In genomic region chr12:50928392-50928791, GRCh38 we compare ENCODE assay signal across 13 cellular contexts. TPM values are rescaled to one million over a fixed set of nuclear protein-coding genes. Genes with fewer than 3 reads are reported as not detected.
DNase-seq lines count a peak whose midpoint lies in the region; ATAC-seq and TF ChIP-seq lines count a peak whose summit lies in the region.
"Had no signal": no experiment of that assay in that cellular context is flagged by ENCODE, and none has a peak within 500 bp of the region (broad histone marks: within the 10 kb centered on the region; RNA-seq: fewer than 3 reads in every experiment).

No MANE protein-coding gene starts in this region.

- H3K79me2 ChIP-seq in mesendoderm (ENCODE audit: control insufficient read depth, insufficient read depth, low read length) = no peaks in the 10 kb centered on the region

- H3K9me3 ChIP-seq in HAP-1 (no peaks in the 10 kb centered on the region), suprapubic skin (no peaks in the 10 kb centered on the region)

- no peak for TF ChIP-seq CTCF in brain (conservative IDR thresholded peaks at IDR 0.05)
- TF ChIP-seq CTCF in suprapubic skin (IDR thresholded peaks at IDR 0.05) = no peak

- H2BK15ac ChIP-seq in mesendoderm (replicated peaks; ENCODE audit: low read depth) = no peak overlapping the region

- H3K4ac ChIP-seq in mesendoderm (ENCODE audit: low read depth, low read length) = no peak overlapping the region

- no peak overlapping the region for H3K18ac ChIP-seq in mesendoderm (ENCODE audit: low read length)

- H3K4me3 Mint-ChIP-seq in brain = peak overlapping the region in 4 of 5 experiments; percentile 80 to 96 (median 92)

- no peaks in the 10 kb centered on the region for H3K79me1 ChIP-seq in mesendoderm (ENCODE audit: low read length)

- no peak overlapping the region for H4K5ac ChIP-seq in mesendoderm (ENCODE audit: low read length)

- H3K4me1 ChIP-seq in HAP-1 = peaks cover 31% of the 10 kb centered on the region
- H3K4me1 ChIP-seq in suprapubic skin = peaks cover 51% of the 10 kb centered on the region
- H3K4me1 ChIP-seq in mesendoderm (ENCODE audit: control insufficient read depth, low read depth, low read length) = peaks cover 4% of the 10 kb centered on the region

- H3K4me3 ChIP-seq in HAP-1 = 0 out of 2 replicates have a peak overlapping the region, but pooled peaks have one; percentile 5
- peak overlapping the region; percentile 78 for H3K4me3 ChIP-seq in suprapubic skin
- H3K4me3 ChIP-seq in mesendoderm (ENCODE audit: low read length) = no peak overlapping the region

- DNase-seq in HAP-1 (ENCODE audit: low spot score in 2 of 2) (peak; percentile 20 to 72), medulla oblongata (ENCODE audit: extremely low spot score) (peak; percentile 27), suprapubic skin (ENCODE audit: low spot score in 2 of 2) (no peak), activated T-cell treated with anti-CD3 and anti-CD28 coated beads for 4 hours (no peak), mesendoderm (no peak)
- no peak for DNase-seq in NK-92 treated with Interleukin-12 subunit alpha and Interleukin-12 subunit beta, amount 100 ng/mL, for 24 hours (lab: John Stamatoyannopoulos, UW)
- DNase-seq: activated gamma-delta T cell treated with Interleukin-2 at 50 U/mL for 16 hours; NCI-H2171; stimulated activated naive CD4-positive, alpha-beta T cell; T-helper 2 cell had no signal

- H3K9me3 Mint-ChIP-seq in brain = no peaks in the 10 kb centered on the region

- ATAC-seq in GM21737 (IDR thresholded peaks at IDR 0.05; ENCODE audit: unreplicated experiment) = no peak

- 44% methylated on average over 3 of the region's 3 CpGs for WGBS in suprapubic skin
- no CpG with 5 or more reads among the region's 3 CpGs for WGBS in mesendoderm (ENCODE audit: extremely low coverage, insufficient coverage, low lambda C conversion rate)

- H3K23ac ChIP-seq in mesendoderm (ENCODE audit: low read length) = no peak overlapping the region

- no peaks in the 10 kb centered on the region for H3K27me3 Mint-ChIP-seq in brain

- H2BK120ac ChIP-seq in mesendoderm (ENCODE audit: low read depth, low read length) = no peak overlapping the region

- peaks cover 59% of the 10 kb centered on the region for H3K4me1 Mint-ChIP-seq in brain

- no peak overlapping the region for H3K4me2 ChIP-seq in mesendoderm (ENCODE audit: low read length)

- H4K8ac ChIP-seq in mesendoderm (ENCODE audit: low read depth, low read length) = no peak overlapping the region

- H3K36me3 ChIP-seq in HAP-1 (replicated peaks) (no peaks in the 10 kb centered on the region), suprapubic skin (peaks cover 29% of the 10 kb centered on the region), mesendoderm (ENCODE audit: control insufficient read depth, insufficient read depth, low read length) (no peaks in the 10 kb centered on the region)

- in situ Hi-C loops in HAP-1 (cut with MboI; ENCODE audit: low sequenced_read_pairs) = no loop called here

- TF ChIP-seq POLR2A in suprapubic skin (IDR thresholded peaks at IDR 0.05) = no peak

- H3K27ac ChIP-seq in suprapubic skin = no peak overlapping the region
- no peak overlapping the region for H3K27ac ChIP-seq in mesendoderm (ENCODE audit: low read depth, low read length)

- H3K56ac ChIP-seq in mesendoderm (ENCODE audit: low read length) = no peak overlapping the region

- peak overlapping the region; percentile 56 to 93 (median 78) for H3K27ac Mint-ChIP-seq in brain

- H3K36me3 Mint-ChIP-seq in brain = peaks cover 19% of the 10 kb centered on the region

- H3K27me3 ChIP-seq in HAP-1 (ENCODE audit: low read depth) (no peaks in the 10 kb centered on the region), suprapubic skin (no peaks in the 10 kb centered on the region), mesendoderm (ENCODE audit: insufficient read depth, low read length, poor library complexity) (no peaks in the 10 kb centered on the region)

- no peak for TF ChIP-seq EP300 in suprapubic skin (IDR thresholded peaks at IDR 0.05)

- H3K9ac ChIP-seq in mesendoderm (ENCODE audit: low read length) = no peak overlapping the region

- H2BK5ac ChIP-seq in mesendoderm (ENCODE audit: low read length) = no peak overlapping the region

- no peak overlapping the region for H2AK5ac ChIP-seq in mesendoderm (ENCODE audit: low read length)

RNA-seq across cellular contexts. Expression of gene HIGD1C, which starts 24.0 kb away (rescaled TPM):
- polyA plus RNA-seq in brain (ENCODE audit: insufficient read depth, low read depth, low replicate concordance) = not detected
- total RNA-seq in suprapubic skin = not detected
- polyA plus RNA-seq in mesendoderm (2013, experiment 1 of 2) = not detected
- not detected for polyA plus RNA-seq in mesendoderm (2013, experiment 2 of 2)
- total RNA-seq: posterior vena cava had no signal

Comparison
In these comparisons a context has a peak if more than half of its experiments do, and no peak if none do; other contexts are left out.
1. DNase-seq: peak in HAP-1 (2 of 2) and medulla oblongata (single experiment); none in suprapubic skin (0 of 2), activated T-cell treated with anti-CD3 and anti-CD28 coated beads for 4 hours (single experiment), mesendoderm (single experiment) and NK-92 treated with Interleukin-12 subunit alpha and Interleukin-12 subunit beta, amount 100 ng/mL, for 24 hours (single experiment).